In genomic region chr16:27789150-27789549, GRCh38 we compare ENCODE assay signal across 10 cellular contexts.
"Had no signal": no experiment of that assay in that cellular context is flagged by ENCODE, and none has a peak within 500 bp of the region (broad histone marks: within the 10 kb centered on the region; RNA-seq: fewer than 3 reads in every experiment).

No MANE protein-coding gene starts in this region.

- ATAC-seq: GM23338, HCT116 had no signal

- H3K9me3 ChIP-seq: HAP-1 had no signal

- H3K4me1 ChIP-seq: HAP-1 had no signal

- H3K36me3 ChIP-seq: HAP-1 had no signal

- H2AFZ ChIP-seq: GM23248, GM23338 had no signal

- H3K9ac ChIP-seq: GM23248 had no signal

- H3K4me3 ChIP-seq: GM23248, GM23338, HAP-1 had no signal

- H3K4me2 ChIP-seq: GM23338 had no signal

- DNase-seq: GM23248, GOT3, H7, H9, HCEC 1CT, HFFc6 had no signal

- H3K27ac ChIP-seq: GM23248 had no signal

- FAIRE-seq: H54 had no signal
